Comparison of ENCODE assay signal across 1 cellular context in the genomic region with DNA sequence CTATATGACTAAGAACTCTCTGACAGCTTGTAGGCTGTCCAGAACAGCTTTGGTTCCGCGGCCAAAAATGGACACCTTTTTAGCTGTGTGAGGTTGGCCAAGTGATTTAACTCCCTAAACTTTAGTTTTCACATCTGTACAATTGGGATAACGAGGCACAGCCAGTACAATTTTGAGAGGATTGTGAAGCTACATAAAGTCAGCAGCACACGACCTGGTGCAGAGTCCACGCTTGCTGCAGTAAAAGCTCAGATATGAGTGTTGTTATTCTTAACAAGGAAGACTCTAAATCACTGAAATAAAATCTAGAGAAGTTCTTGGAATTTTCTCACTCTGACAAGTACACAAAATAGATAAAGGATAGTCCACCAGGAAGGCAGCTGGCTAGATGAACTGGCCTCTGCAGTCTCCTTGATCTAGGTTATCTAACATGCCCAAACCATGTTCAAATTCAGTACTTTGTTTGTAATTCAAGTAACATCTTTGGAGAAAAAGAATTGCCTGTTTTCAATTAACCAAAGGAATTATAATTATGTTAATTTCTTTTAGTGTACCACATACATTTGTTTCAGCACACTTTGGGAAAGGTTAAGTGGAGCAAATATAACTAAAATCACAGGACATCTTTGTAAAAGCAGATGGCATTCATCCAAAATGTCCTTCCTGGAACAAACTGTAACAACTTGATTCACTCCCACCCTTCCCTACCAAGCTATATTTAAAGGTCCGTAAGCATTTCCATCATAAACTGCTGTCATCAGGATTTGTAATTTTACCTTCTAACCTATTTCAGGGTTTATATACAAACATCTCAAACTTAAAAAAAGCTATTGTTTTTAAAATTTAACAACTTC.
TF ChIP-seq lines count a peak whose summit lies in the region.

No MANE protein-coding gene starts in this region.

TF ChIP-seq in K562, 482 proteins besides CTCF, POLR2A, EP300 and RAD21 (continued from another document and continues in another):
- TF ChIP-seq, protein P1, sequence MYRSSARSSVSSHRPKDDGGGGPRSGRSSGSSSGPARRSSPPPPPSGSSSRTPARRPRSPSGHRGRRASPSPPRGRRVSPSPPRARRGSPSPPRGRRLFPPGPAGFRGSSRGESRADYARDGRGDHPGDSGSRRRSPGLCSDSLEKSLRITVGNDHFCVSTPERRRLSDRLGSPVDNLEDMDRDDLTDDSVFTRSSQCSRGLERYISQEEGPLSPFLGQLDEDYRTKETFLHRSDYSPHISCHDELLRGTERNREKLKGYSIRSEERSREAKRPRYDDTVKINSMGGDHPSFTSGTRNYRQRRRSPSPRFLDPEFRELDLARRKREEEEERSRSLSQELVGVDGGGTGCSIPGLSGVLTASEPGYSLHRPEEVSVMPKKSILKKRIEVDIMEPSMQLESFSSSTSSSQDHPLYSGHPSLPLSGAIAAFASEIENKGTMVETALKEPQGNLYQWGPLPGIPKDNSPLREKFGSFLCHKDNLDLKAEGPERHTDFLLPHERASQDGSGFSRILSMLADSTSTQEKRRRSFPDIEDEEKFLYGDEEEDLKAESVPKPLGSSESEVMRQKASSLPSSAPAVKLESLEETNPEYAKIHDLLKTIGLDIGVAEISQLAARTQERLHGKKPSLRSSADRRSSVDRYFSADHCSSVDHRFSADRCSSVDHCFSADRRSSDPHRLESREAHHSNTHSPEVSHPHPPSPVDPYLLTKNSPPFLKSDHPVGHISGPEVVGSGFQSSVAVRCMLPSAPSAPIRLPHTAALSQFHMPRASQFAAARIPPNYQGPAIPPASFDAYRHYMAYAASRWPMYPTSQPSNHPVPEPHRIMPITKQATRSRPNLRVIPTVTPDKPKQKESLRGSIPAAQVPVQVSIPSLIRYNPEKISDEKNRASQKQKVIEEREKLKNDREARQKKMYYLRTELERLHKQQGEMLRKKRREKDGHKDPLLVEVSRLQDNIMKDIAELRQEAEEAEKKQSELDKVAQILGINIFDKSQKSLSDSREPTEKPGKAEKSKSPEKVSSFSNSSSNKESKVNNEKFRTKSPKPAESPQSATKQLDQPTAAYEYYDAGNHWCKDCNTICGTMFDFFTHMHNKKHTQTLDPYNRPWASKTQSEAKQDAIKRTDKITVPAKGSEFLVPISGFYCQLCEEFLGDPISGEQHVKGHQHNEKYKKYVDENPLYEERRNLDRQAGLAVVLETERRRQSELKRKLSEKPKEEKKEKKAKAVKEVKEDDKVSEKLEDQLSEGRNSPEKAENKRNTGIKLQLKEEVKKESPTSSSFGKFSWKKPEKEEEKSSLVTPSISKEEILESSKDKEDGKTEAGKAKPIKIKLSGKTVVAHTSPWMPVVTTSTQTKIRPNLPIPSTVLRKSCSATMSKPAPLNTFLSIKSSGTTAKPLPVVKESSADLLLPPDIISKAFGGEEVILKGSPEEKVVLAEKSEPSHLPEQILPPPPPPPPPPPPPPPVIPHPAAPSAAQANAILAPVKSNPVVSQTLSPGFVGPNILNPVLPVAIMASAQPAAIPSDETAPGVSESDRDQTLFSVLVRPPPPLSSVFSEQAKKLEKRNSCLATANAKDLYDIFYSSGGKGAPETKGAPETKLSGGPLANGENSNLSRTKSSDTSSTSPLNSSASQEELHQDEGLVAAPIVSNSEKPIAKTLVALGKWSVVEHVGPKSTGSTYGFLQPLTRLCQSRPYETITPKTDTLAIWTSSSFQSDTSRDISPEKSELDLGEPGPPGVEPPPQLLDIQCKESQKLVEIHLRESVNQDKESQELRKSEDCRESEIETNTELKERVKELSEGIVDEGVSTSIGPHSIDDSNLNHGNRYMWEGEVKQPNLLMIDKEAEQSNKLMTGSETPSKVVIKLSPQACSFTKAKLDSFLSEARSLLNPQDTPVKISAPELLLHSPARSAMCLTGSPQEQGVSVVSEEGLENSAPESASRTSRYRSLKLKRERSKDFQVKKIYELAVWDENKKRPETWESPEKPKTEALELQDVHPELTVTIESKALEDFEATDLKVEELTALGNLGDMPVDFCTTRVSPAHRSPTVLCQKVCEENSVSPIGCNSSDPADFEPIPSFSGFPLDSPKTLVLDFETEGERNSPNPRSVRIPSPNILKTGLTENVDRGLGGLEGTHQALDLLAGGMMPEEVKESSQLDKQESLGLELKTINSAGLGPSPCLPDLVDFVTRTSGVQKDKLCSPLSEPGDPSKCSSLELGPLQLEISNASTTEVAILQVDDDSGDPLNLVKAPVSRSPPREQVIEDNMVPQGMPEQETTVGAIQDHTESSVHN (IDR thresholded peaks at IDR 0.05; ENCODE audit: borderline replicate concordance in 1 of 2, low read depth in 1 of 2): no peak
- no peak for TF ChIP-seq ARID2 (IDR thresholded peaks at IDR 0.05)
- peak; percentile 49; the same call in 1 of the 2 replicates for TF ChIP-seq TEAD4 (IDR thresholded peaks at IDR 0.05; ENCODE audit: low read length)
- TF ChIP-seq TEAD4 (CRISPR knock-in tag; IDR thresholded peaks at IDR 0.05; ENCODE audit: borderline replicate concordance): no peak
- TF ChIP-seq PRMT5 (CRISPR knock-in tag; IDR thresholded peaks at IDR 0.05): no peak
- TF ChIP-seq, protein P2, sequence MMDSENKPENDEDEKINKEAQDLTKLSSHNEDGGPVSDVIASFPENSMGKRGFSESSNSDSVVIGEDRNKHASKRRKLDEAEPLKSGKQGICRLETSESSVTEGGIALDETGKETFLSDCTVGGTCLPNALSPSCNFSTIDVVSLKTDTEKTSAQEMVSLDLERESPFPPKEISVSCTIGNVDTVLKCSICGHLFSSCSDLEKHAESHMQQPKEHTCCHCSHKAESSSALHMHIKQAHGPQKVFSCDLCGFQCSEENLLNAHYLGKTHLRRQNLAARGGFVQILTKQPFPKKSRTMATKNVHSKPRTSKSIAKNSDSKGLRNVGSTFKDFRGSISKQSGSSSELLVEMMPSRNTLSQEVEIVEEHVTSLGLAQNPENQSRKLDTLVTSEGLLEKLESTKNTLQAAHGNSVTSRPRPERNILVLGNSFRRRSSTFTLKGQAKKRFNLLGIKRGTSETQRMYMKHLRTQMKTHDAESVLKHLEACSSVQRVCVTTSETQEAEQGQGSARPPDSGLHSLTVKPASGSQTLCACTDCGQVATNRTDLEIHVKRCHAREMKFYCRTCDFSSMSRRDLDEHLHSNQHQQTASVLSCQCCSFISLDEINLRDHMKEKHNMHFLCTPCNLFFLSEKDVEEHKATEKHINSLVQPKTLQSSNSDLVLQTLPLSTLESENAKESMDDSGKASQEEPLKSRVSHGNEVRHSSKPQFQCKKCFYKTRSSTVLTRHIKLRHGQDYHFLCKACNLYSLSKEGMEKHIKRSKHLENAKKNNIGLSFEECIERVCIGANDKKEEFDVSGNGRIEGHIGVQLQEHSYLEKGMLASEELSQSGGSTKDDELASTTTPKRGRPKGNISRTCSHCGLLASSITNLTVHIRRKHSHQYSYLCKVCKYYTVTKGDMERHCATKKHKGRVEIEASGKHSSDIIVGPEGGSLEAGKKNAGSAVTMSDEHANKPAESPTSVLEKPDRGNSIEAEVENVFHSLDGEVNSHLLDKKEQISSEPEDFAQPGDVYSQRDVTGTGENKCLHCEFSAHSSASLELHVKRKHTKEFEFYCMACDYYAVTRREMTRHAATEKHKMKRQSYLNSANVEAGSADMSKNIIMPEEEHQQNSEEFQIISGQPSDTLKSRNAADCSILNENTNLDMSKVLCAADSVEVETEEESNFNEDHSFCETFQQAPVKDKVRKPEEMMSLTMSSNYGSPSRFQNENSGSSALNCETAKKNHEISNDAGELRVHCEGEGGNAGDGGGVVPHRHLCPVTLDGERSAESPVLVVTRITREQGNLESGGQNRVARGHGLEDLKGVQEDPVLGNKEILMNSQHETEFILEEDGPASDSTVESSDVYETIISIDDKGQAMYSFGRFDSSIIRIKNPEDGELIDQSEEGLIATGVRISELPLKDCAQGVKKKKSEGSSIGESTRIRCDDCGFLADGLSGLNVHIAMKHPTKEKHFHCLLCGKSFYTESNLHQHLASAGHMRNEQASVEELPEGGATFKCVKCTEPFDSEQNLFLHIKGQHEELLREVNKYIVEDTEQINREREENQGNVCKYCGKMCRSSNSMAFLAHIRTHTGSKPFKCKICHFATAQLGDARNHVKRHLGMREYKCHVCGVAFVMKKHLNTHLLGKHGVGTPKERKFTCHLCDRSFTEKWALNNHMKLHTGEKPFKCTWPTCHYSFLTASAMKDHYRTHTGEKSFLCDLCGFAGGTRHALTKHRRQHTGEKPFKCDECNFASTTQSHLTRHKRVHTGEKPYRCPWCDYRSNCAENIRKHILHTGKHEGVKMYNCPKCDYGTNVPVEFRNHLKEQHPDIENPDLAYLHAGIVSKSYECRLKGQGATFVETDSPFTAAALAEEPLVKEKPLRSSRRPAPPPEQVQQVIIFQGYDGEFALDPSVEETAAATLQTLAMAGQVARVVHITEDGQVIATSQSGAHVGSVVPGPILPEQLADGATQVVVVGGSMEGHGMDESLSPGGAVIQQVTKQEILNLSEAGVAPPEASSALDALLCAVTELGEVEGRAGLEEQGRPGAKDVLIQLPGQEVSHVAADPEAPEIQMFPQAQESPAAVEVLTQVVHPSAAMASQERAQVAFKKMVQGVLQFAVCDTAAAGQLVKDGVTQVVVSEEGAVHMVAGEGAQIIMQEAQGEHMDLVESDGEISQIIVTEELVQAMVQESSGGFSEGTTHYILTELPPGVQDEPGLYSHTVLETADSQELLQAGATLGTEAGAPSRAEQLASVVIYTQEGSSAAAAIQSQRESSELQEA (IDR thresholded peaks at IDR 0.05; ENCODE audit: low read depth): no peak
- TF ChIP-seq, protein P3, sequence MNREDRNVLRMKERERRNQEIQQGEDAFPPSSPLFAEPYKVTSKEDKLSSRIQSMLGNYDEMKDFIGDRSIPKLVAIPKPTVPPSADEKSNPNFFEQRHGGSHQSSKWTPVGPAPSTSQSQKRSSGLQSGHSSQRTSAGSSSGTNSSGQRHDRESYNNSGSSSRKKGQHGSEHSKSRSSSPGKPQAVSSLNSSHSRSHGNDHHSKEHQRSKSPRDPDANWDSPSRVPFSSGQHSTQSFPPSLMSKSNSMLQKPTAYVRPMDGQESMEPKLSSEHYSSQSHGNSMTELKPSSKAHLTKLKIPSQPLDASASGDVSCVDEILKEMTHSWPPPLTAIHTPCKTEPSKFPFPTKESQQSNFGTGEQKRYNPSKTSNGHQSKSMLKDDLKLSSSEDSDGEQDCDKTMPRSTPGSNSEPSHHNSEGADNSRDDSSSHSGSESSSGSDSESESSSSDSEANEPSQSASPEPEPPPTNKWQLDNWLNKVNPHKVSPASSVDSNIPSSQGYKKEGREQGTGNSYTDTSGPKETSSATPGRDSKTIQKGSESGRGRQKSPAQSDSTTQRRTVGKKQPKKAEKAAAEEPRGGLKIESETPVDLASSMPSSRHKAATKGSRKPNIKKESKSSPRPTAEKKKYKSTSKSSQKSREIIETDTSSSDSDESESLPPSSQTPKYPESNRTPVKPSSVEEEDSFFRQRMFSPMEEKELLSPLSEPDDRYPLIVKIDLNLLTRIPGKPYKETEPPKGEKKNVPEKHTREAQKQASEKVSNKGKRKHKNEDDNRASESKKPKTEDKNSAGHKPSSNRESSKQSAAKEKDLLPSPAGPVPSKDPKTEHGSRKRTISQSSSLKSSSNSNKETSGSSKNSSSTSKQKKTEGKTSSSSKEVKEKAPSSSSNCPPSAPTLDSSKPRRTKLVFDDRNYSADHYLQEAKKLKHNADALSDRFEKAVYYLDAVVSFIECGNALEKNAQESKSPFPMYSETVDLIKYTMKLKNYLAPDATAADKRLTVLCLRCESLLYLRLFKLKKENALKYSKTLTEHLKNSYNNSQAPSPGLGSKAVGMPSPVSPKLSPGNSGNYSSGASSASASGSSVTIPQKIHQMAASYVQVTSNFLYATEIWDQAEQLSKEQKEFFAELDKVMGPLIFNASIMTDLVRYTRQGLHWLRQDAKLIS (CRISPR knock-in tag; IDR thresholded peaks at IDR 0.05): no peak
- TF ChIP-seq, protein P4, sequence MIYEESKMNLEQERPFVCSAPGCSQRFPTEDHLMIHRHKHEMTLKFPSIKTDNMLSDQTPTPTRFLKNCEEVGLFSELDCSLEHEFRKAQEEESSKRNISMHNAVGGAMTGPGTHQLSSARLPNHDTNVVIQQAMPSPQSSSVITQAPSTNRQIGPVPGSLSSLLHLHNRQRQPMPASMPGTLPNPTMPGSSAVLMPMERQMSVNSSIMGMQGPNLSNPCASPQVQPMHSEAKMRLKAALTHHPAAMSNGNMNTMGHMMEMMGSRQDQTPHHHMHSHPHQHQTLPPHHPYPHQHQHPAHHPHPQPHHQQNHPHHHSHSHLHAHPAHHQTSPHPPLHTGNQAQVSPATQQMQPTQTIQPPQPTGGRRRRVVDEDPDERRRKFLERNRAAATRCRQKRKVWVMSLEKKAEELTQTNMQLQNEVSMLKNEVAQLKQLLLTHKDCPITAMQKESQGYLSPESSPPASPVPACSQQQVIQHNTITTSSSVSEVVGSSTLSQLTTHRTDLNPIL (CRISPR knock-in tag; IDR thresholded peaks at IDR 0.05): no peak
- TF ChIP-seq SIRT6 (IDR thresholded peaks at IDR 0.05; ENCODE audit: low read depth, low read length): no peak
- TF ChIP-seq ZNF780A (CRISPR knock-in tag; IDR thresholded peaks at IDR 0.05): no peak
- no peak for TF ChIP-seq SMAD1 (IDR thresholded peaks at IDR 0.05; ENCODE audit: low read depth, low read length, partially characterized antibody)
- TF ChIP-seq MTF1 (CRISPR knock-in tag; IDR thresholded peaks at IDR 0.05; ENCODE audit: borderline replicate concordance): no peak
- TF ChIP-seq, protein P5, sequence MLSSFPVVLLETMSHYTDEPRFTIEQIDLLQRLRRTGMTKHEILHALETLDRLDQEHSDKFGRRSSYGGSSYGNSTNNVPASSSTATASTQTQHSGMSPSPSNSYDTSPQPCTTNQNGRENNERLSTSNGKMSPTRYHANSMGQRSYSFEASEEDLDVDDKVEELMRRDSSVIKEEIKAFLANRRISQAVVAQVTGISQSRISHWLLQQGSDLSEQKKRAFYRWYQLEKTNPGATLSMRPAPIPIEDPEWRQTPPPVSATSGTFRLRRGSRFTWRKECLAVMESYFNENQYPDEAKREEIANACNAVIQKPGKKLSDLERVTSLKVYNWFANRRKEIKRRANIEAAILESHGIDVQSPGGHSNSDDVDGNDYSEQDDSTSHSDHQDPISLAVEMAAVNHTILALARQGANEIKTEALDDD (IDR thresholded peaks at IDR 0.05): peak; percentile 31; the same call in 1 of the 2 replicates
- no peak for TF ChIP-seq JUN (IDR thresholded peaks at IDR 0.05; ENCODE audit: borderline replicate concordance, low read depth, low read length)
- no peak for TF ChIP-seq JUN (CRISPR knock-in tag; IDR thresholded peaks at IDR 0.05; ENCODE audit: borderline replicate concordance)
- no peak for TF ChIP-seq HDAC6 (IDR thresholded peaks at IDR 0.05; ENCODE audit: low read depth, low read length)
- TF ChIP-seq, protein P6, sequence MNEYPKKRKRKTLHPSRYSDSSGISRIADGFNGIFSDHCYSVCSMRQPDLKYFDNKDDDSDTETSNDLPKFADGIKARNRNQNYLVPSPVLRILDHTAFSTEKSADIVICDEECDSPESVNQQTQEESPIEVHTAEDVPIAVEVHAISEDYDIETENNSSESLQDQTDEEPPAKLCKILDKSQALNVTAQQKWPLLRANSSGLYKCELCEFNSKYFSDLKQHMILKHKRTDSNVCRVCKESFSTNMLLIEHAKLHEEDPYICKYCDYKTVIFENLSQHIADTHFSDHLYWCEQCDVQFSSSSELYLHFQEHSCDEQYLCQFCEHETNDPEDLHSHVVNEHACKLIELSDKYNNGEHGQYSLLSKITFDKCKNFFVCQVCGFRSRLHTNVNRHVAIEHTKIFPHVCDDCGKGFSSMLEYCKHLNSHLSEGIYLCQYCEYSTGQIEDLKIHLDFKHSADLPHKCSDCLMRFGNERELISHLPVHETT (CRISPR knock-in tag; conservative IDR thresholded peaks at IDR 0.05 in 1 of 2, IDR thresholded peaks at IDR 0.05 in 1 of 2): no peak
- TF ChIP-seq ZNF23 (CRISPR knock-in tag; IDR thresholded peaks at IDR 0.05): no peak
- TF ChIP-seq, protein P7, sequence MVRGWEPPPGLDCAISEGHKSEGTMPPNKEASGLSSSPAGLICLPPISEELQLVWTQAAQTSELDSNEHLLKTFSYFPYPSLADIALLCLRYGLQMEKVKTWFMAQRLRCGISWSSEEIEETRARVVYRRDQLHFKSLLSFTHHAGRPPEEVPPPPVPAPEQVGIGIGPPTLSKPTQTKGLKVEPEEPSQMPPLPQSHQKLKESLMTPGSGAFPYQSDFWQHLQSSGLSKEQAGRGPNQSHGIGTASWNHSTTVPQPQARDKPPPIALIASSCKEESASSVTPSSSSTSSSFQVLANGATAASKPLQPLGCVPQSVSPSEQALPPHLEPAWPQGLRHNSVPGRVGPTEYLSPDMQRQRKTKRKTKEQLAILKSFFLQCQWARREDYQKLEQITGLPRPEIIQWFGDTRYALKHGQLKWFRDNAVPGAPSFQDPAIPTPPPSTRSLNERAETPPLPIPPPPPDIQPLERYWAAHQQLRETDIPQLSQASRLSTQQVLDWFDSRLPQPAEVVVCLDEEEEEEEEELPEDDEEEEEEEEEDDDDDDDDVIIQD (CRISPR knock-in tag; IDR thresholded peaks at IDR 0.05): no peak
